ENCODE assay signal across 18 cellular contexts in genomic region chr16:14344292-14344691, GRCh38.
"Had no signal": no experiment of that assay in that cellular context is flagged by ENCODE, and none has a peak within 500 bp of the region (broad histone marks: within the 10 kb centered on the region; RNA-seq: fewer than 3 reads in every experiment).

No MANE protein-coding gene starts in this region.

- H3K27me3 Mint-ChIP-seq: T-helper 17 cell had no signal

- H3K4me3 ChIP-seq: colonic mucosa, lower lobe of right lung, thyroid gland had no signal

- DNase-seq: activated CD4-positive, alpha-beta T cell treated with anti-CD3 and anti-CD28 coated beads, Interleukin-2, amount 10 ng/mL, durations not matched to agents 24 days and 14 days; activated CD4-positive, CD25-positive, alpha-beta regulatory T cell; activated CD8-positive, alpha-beta memory T cell treated with anti-CD3 and anti-CD28 coated beads, Interleukin-2, amount 50 U/mL, for 48 hours; activated CD8-positive, alpha-beta T cell treated with anti-CD3 and anti-CD28 coated beads, Interleukin-2, amount 10 ng/mL, durations not matched to agents 7 days and 5 days; activated gamma-delta T cell treated with Interleukin-2 at 50 U/mL for 16 hours; activated naive CD8-positive, alpha-beta T cell treated with anti-CD3 and anti-CD28 coated beads for 36 hours; activated T-cell treated with anti-CD3 and anti-CD28 coated beads, Interleukin-2, amount 50 U/mL, for 72 hours; central memory CD4-positive, alpha-beta T cell; colonic mucosa; effector memory CD4-positive, alpha-beta T cell; foreskin keratinocyte; left cardiac atrium; lower lobe of right lung; T-helper 17 cell; thyroid gland had no signal

- H3K27me3 ChIP-seq: colonic mucosa, foreskin keratinocyte, thyroid gland had no signal

- H3K36me3 Mint-ChIP-seq: activated naive CD8-positive, alpha-beta T cell treated with anti-CD3 and anti-CD28 coated beads for 36 hours; stimulated activated effector memory CD8-positive, alpha-beta T cell treated with anti-CD3 and anti-CD28 coated beads, Interleukin-12 subunit alpha, Interleukin-12 subunit beta, amount 100 ng/mL, for 72 hours had no signal

- H3K4me1 ChIP-seq: colonic mucosa, foreskin keratinocyte, lower lobe of right lung had no signal

- H3K4me3 Mint-ChIP-seq: activated CD4-positive, alpha-beta T cell treated with anti-CD3 and anti-CD28 coated beads, Interleukin-2, amount 10 ng/mL, durations not matched to agents 24 days and 14 days; activated CD8-positive, alpha-beta T cell treated with anti-CD3 and anti-CD28 coated beads, Interleukin-2, amount 10 ng/mL, durations not matched to agents 7 days and 5 days; activated naive CD8-positive, alpha-beta T cell treated with anti-CD3 and anti-CD28 coated beads for 36 hours; activated T-cell treated with anti-CD3 and anti-CD28 coated beads, Interleukin-2, amount 50 U/mL, for 72 hours; brain; neural crest cell; stimulated activated effector memory CD8-positive, alpha-beta T cell treated with anti-CD3 and anti-CD28 coated beads, Interleukin-12 subunit alpha, Interleukin-12 subunit beta, amount 100 ng/mL, for 72 hours; T-helper 17 cell had no signal

- ATAC-seq: activated CD8-positive, alpha-beta T cell treated with anti-CD3 and anti-CD28 coated beads, Interleukin-2, amount 10 ng/mL, durations not matched to agents 7 days and 5 days; activated T-cell treated with anti-CD3 and anti-CD28 coated beads, Interleukin-2, amount 50 U/mL, for 72 hours; foreskin keratinocyte; left cardiac atrium; lower lobe of right lung; stimulated activated effector memory CD8-positive, alpha-beta T cell treated with anti-CD3 and anti-CD28 coated beads, Interleukin-12 subunit alpha, Interleukin-12 subunit beta, amount 100 ng/mL, for 72 hours; T-helper 17 cell had no signal

- H3K9me3 ChIP-seq: colonic mucosa, thyroid gland had no signal

- H3K27ac Mint-ChIP-seq: activated CD4-positive, alpha-beta T cell treated with anti-CD3 and anti-CD28 coated beads, Interleukin-2, amount 10 ng/mL, durations not matched to agents 24 days and 14 days; activated CD8-positive, alpha-beta T cell treated with anti-CD3 and anti-CD28 coated beads, Interleukin-2, amount 10 ng/mL, durations not matched to agents 7 days and 5 days; activated naive CD8-positive, alpha-beta T cell treated with anti-CD3 and anti-CD28 coated beads for 36 hours; activated T-cell treated with anti-CD3 and anti-CD28 coated beads, Interleukin-2, amount 50 U/mL, for 72 hours; brain; stimulated activated effector memory CD8-positive, alpha-beta T cell treated with anti-CD3 and anti-CD28 coated beads, Interleukin-12 subunit alpha, Interleukin-12 subunit beta, amount 100 ng/mL, for 72 hours; T-helper 17 cell had no signal

- H3K36me3 ChIP-seq: colonic mucosa, lower lobe of right lung, thyroid gland had no signal

- H3K4me1 Mint-ChIP-seq: activated CD4-positive, alpha-beta T cell treated with anti-CD3 and anti-CD28 coated beads, Interleukin-2, amount 10 ng/mL, durations not matched to agents 24 days and 14 days; activated naive CD8-positive, alpha-beta T cell treated with anti-CD3 and anti-CD28 coated beads for 36 hours; brain; stimulated activated effector memory CD8-positive, alpha-beta T cell treated with anti-CD3 and anti-CD28 coated beads, Interleukin-12 subunit alpha, Interleukin-12 subunit beta, amount 100 ng/mL, for 72 hours; T-helper 17 cell had no signal

- H3K27ac ChIP-seq: colonic mucosa, foreskin keratinocyte, lower lobe of right lung, thyroid gland had no signal
